Comparison of ENCODE assay signal across 8 cellular contexts in genomic region chr2:232697059-232697806, GRCh38.
DNase-seq lines count a peak whose midpoint lies in the region; ATAC-seq and TF ChIP-seq lines count a peak whose summit lies in the region.

Gene GIGYF2, plus strand, starts transcription at chr2:232697331. Its CDS starts 37,867 bp downstream, at chr2:232735198.

- ATAC-seq in GM21576 (IDR thresholded peaks at IDR 0.05; ENCODE audit: unreplicated experiment) = peak; percentile 74

- no peak for TF ChIP-seq EP300 in Ishikawa (IDR thresholded peaks at IDR 0.05; ENCODE audit: borderline replicate concordance)

- no peak for TF ChIP-seq RAD21 in Ishikawa (IDR thresholded peaks at IDR 0.05; ENCODE audit: low read depth)

- peak; percentile 92 for DNase-seq in DMS114 treated with DMSO at 0.1 percent for 48 hours (lab: John Stamatoyannopoulos, UW; ENCODE audit: unreplicated experiment)
- peak; percentile 40 for DNase-seq in OCI-M2 (lab: John Stamatoyannopoulos, UW; ENCODE audit: unreplicated experiment)
- peak; percentile 94 for DNase-seq in activated T-cell treated with anti-CD3 and anti-CD28 coated beads for 24 hours (ENCODE audit: low read depth)
- DNase-seq in epidermal melanocyte (ENCODE audit: insufficient read length, low spot score) = peak; percentile 85
- DNase-seq in middle frontal gyrus (ENCODE audit: extremely low spot score, low spot score) = peak; percentile 88
- peak; percentile 85 to 86 for DNase-seq in stimulated activated CD8-positive, alpha-beta memory T cell treated with anti-CD3 and anti-CD28 coated beads, Interleukin-2, amount 100 ng/mL, for 1 hour (ENCODE audit: low read depth in 2 of 2)

TF ChIP-seq in Ishikawa, 13 proteins besides CTCF, POLR2A, EP300 and RAD21:
- peak; percentile 95 for TF ChIP-seq YY1 (IDR thresholded peaks at IDR 0.05; ENCODE audit: low read depth)
- no peak for TF ChIP-seq NFIC (IDR thresholded peaks at IDR 0.05)
- no peak for TF ChIP-seq CEBPB (IDR thresholded peaks at IDR 0.05)
- TF ChIP-seq MAX (IDR thresholded peaks at IDR 0.05) = no peak; the same call in 1 of the 2 replicates
- TF ChIP-seq EGR1 (IDR thresholded peaks at IDR 0.05) = no peak
- TF ChIP-seq CREB1 (IDR thresholded peaks at IDR 0.05; ENCODE audit: low read depth) = no peak
- no peak for TF ChIP-seq TEAD4 (IDR thresholded peaks at IDR 0.05)
- TF ChIP-seq ZBTB7A (IDR thresholded peaks at IDR 0.05; ENCODE audit: low read depth) = 0 out of 2 replicates have a peak, but pooled peaks have one; percentile 17
- no peak for TF ChIP-seq FOXM1 (IDR thresholded peaks at IDR 0.05; ENCODE audit: borderline replicate concordance, low read depth)
- no peak for TF ChIP-seq TCF12 (IDR thresholded peaks at IDR 0.05; ENCODE audit: low read depth)
- no peak for TF ChIP-seq REST (IDR thresholded peaks at IDR 0.05; ENCODE audit: low read depth)
- peak; percentile 64 for TF ChIP-seq TAF1 (IDR thresholded peaks at IDR 0.05; ENCODE audit: low read depth)
- TF ChIP-seq USF1 (IDR thresholded peaks at IDR 0.05) = peak; percentile 96

Comparison
In these comparisons a context has a peak if more than half of its experiments do, and no peak if none do; other contexts are left out.
1. Peak in every context shown above with its lines: DNase-seq and ATAC-seq.
2. DNase-seq: peak in every context shown above with its lines; median percentile 94 in activated T-cell treated with anti-CD3 and anti-CD28 coated beads for 24 hours; 92 in DMS114 treated with DMSO at 0.1 percent for 48 hours; 88 in middle frontal gyrus; 86 in stimulated activated CD8-positive, alpha-beta memory T cell treated with anti-CD3 and anti-CD28 coated beads, Interleukin-2, amount 100 ng/mL, for 1 hour; 85 in epidermal melanocyte; 40 in OCI-M2.